Comparison of ENCODE assay signal across 2 cellular contexts in genomic region chr1:156399355-156400125, GRCh38.
TF ChIP-seq lines count a peak whose summit lies in the region.

No MANE protein-coding gene starts in this region.

TF ChIP-seq in HCT116, 20 proteins besides CTCF, POLR2A, EP300 and RAD21:
- TF ChIP-seq ZBTB33 (IDR thresholded peaks at IDR 0.05; ENCODE audit: extremely low read depth, insufficient replicate concordance, low read length) = no peak
- TF ChIP-seq MAX (IDR thresholded peaks at IDR 0.05) = peak; percentile 63
- no peak for TF ChIP-seq EGR1 (IDR thresholded peaks at IDR 0.05; ENCODE audit: low read depth)

TF ChIP-seq in HepG2, 621 proteins besides CTCF, POLR2A, EP300 and RAD21 (continued from another document):
- TF ChIP-seq STAT6 (CRISPR knock-in tag; IDR thresholded peaks at IDR 0.05; ENCODE audit: borderline replicate concordance) = no peak
- TF ChIP-seq AGO1 (IDR thresholded peaks at IDR 0.05; ENCODE audit: low read depth, low read length, poor library complexity, severe bottlenecking) = no peak
- TF ChIP-seq HMGXB4 (CRISPR knock-in tag; IDR thresholded peaks at IDR 0.05; ENCODE audit: borderline replicate concordance in 1 of 2, low read depth in 1 of 2) = no peak
- no peak for TF ChIP-seq ZBTB34 (CRISPR knock-in tag; IDR thresholded peaks at IDR 0.05)
- no peak for TF ChIP-seq CEBPB (IDR thresholded peaks at IDR 0.05; ENCODE audit: borderline replicate concordance, low read depth, low read length)
- no peak for TF ChIP-seq RNF2 (conservative IDR thresholded peaks at IDR 0.05; ENCODE audit: low read depth)
- TF ChIP-seq CBX5 (CRISPR knock-in tag; IDR thresholded peaks at IDR 0.05; ENCODE audit: borderline replicate concordance) = no peak
- TF ChIP-seq TSC22D2 (CRISPR knock-in tag; IDR thresholded peaks at IDR 0.05; ENCODE audit: borderline replicate concordance) = no peak
- no peak for TF ChIP-seq ZNF350 (CRISPR knock-in tag; IDR thresholded peaks at IDR 0.05; ENCODE audit: borderline replicate concordance, low read depth)
- TF ChIP-seq STAT5B (CRISPR knock-in tag; IDR thresholded peaks at IDR 0.05) = no peak
- no peak for TF ChIP-seq ZNF792 (CRISPR knock-in tag; IDR thresholded peaks at IDR 0.05)
- no peak for TF ChIP-seq ZFP36 (IDR thresholded peaks at IDR 0.05; ENCODE audit: borderline replicate concordance, low read depth, low read length, partially characterized antibody)
- no peak for TF ChIP-seq CBFB (CRISPR knock-in tag; IDR thresholded peaks at IDR 0.05)
- no peak for TF ChIP-seq KLF11 (CRISPR knock-in tag; IDR thresholded peaks at IDR 0.05)
- no peak for TF ChIP-seq ARNT (IDR thresholded peaks at IDR 0.05)
- TF ChIP-seq ZNF574 (CRISPR knock-in tag; IDR thresholded peaks at IDR 0.05) = no peak
